8 cellular contexts compared by ENCODE assay signal in the genomic region with DNA sequence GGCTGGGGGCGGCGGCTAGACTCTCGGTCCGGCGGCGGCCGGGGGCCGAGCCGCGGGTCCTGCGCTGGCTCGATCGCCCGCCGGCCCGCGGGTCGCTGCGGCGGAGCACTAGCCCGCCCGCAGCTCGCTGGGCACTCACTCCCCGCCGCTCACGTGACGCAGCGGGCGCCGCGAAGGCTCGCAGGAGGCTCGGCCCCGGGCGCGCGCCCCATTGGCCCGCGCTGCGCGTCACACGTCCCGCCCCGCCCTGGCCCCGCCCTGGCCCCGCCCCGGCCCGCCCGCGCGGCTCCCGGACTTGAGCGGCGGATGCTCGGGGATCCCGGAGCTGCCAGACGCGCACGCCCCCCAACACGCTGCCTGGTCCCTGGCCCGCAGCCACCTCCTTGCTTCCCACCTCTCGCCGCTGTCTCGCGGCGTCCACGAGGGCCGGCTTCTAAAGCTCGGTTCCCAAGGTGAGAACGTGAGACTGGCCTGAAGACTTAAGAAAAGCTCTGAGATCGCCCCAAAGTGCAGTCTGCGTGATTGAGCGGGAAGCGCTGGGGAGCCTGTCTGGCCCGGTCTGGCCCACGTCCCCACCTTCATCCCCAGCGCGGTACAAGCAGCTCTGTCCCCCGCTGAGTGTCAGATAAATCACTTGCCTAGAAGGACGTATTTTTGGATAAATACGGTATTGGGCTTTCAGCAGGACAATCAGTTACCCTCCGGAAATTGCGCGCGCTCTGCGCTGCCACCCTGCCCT. TPM values are rescaled to one million over a fixed set of nuclear protein-coding genes. Genes with fewer than 3 reads are reported as not detected.
DNase-seq lines count a peak whose midpoint lies in the region; ATAC-seq and TF ChIP-seq lines count a peak whose summit lies in the region.

A gene (minus strand): TSS at position 110 of the 739 bp plus-strand sequence. CDS start 4,486 bp downstream, outside the sequence.

- H3K4me1 ChIP-seq in BE2C (peaks cover 8% of the 10 kb centered on the region), mononuclear cell (ENCODE audit: insufficient read depth, low read length) (peaks cover 19% of the 10 kb centered on the region)

- H3K27me3 ChIP-seq in BE2C (peaks cover 3% of the 10 kb centered on the region; the same call in 1 of the 2 replicates), mononuclear cell (ENCODE audit: insufficient read depth, low read length) (peaks cover 51% of the 10 kb centered on the region)

- DNase-seq in BE2C (peak; percentile 95), NOMO-1 treated with dmso at 0.1 percent for 144 hours (lab: John Stamatoyannopoulos, UW; ENCODE audit: unreplicated experiment) (peak; percentile 56), activated T-cell treated with anti-CD3 and anti-CD28 coated beads for 4 hours (peak; percentile 65), epithelial cell of esophagus (ENCODE audit: low read depth) (peak; percentile 85)
- peak; percentile 51 to 56 for DNase-seq in stimulated activated CD8-positive, alpha-beta memory T cell treated with anti-CD3 and anti-CD28 coated beads, Interleukin-2, amount 100 ng/mL, for 1 hour (ENCODE audit: low read depth in 2 of 2)

- ATAC-seq in GM19372 (IDR thresholded peaks at IDR 0.05; ENCODE audit: low read depth, unreplicated experiment): peak; percentile 86
- peak; percentile 76 for ATAC-seq in HG03520 (IDR thresholded peaks at IDR 0.05; ENCODE audit: unreplicated experiment)

- H3K4me3 ChIP-seq in BE2C (ENCODE audit: low read depth, low read length) (peak within 1 kb of the TSS; percentile 87), epithelial cell of esophagus (ENCODE audit: low read length) (peak within 1 kb of the TSS; percentile 52), mononuclear cell (ENCODE audit: low read length) (peak within 1 kb of the TSS; percentile 32)

- no peaks in the 10 kb centered on the region for H3K36me3 ChIP-seq in BE2C

- H3K9me3 ChIP-seq in BE2C (no peaks in the 10 kb centered on the region), mononuclear cell (ENCODE audit: low read depth, low read length) (no peaks in the 10 kb centered on the region)

- TF ChIP-seq CTCF in BE2C (IDR thresholded peaks at IDR 0.05; ENCODE audit: low read depth, low read length): no peak
- no peak for TF ChIP-seq CTCF in epithelial cell of esophagus (IDR thresholded peaks at IDR 0.05; ENCODE audit: insufficient read depth, low read depth, low read length, missing control alignments)

RNA-seq across cellular contexts. Expression of the gene that starts here (rescaled TPM):
- polyA plus RNA-seq in BE2C (2012; ENCODE audit: insufficient read depth, insufficient read length, low read depth): 6.6 TPM
- total RNA-seq in mononuclear cell: not detected

Comparison
In these comparisons a context has a peak if more than half of its experiments do, and no peak if none do; other contexts are left out.
1. Peak in every context shown above with its lines: DNase-seq, ATAC-seq and H3K4me3 ChIP-seq.
2. H3K4me3 ChIP-seq: peak in every context shown above with its lines; median percentile 87 in BE2C; 52 in epithelial cell of esophagus; 32 in mononuclear cell.